1 cellular context compared by ENCODE assay signal in genomic region chr5:10579537-10580521, GRCh38.
TF ChIP-seq lines count a peak whose summit lies in the region.

No MANE protein-coding gene starts in this region.

TF ChIP-seq in K562, 482 proteins besides CTCF, POLR2A, EP300 and RAD21 (continued from another document):
- TF ChIP-seq CLOCK (CRISPR knock-in tag; IDR thresholded peaks at IDR 0.05; ENCODE audit: borderline replicate concordance) (no peak), ATF3 (IDR thresholded peaks at IDR 0.05) (peak; percentile 61), ATF3 (CRISPR knock-in tag; conservative IDR thresholded peaks at IDR 0.05) (no peak), E2F8 (IDR thresholded peaks at IDR 0.05; ENCODE audit: low read depth, partially characterized antibody) (no peak), CAMTA2 (CRISPR knock-in tag; conservative IDR thresholded peaks at IDR 0.05) (no peak), ZNF347 (CRISPR knock-in tag; IDR thresholded peaks at IDR 0.05; ENCODE audit: low read depth) (no peak), TFAP4 (CRISPR knock-in tag; IDR thresholded peaks at IDR 0.05; ENCODE audit: borderline replicate concordance) (no peak), DPF2 (IDR thresholded peaks at IDR 0.05) (peak; percentile 51), E2F5 (CRISPR knock-in tag; IDR thresholded peaks at IDR 0.05) (no peak)
